Comparison of ENCODE assay signal across 1 cellular context in genomic region chr4:75514131-75514948, GRCh38.
TF ChIP-seq lines count a peak whose summit lies in the region.

Gene RCHY1 (minus strand): TSS chr4:75514403. CDS start chr4:75514286, 117 bp downstream.
Gene THAP6 (plus strand): TSS chr4:75514473. CDS start chr4:75515453, 980 bp downstream.

TF ChIP-seq in SK-N-SH, 30 proteins besides CTCF, POLR2A, EP300 and RAD21 (continued from another document):
- no peak for TF ChIP-seq PBX3 (IDR thresholded peaks at IDR 0.05)
- TF ChIP-seq FOSL2 (IDR thresholded peaks at IDR 0.05; ENCODE audit: borderline replicate concordance, low read depth) = no peak
- TF ChIP-seq TCF12 (IDR thresholded peaks at IDR 0.05) = peak; percentile 36; the same call in 1 of the 2 replicates
- TF ChIP-seq CHD2 (IDR thresholded peaks at IDR 0.05; ENCODE audit: low read length, partially characterized antibody) = peak; percentile 65
- peak; percentile 98 for TF ChIP-seq USF1 (IDR thresholded peaks at IDR 0.05; ENCODE audit: borderline replicate concordance, low read depth)
- no peak for TF ChIP-seq RXRA (IDR thresholded peaks at IDR 0.05; ENCODE audit: borderline replicate concordance, low read depth)
- TF ChIP-seq REST (IDR thresholded peaks at IDR 0.05; ENCODE audit: low read depth, low read length) = no peak
- TF ChIP-seq GATA2 (CRISPR knock-in tag; IDR thresholded peaks at IDR 0.05) = no peak; the same call in 1 of the 2 replicates
- TF ChIP-seq ZBTB33 (IDR thresholded peaks at IDR 0.05; ENCODE audit: borderline replicate concordance, low read depth) = no peak
- no peak for TF ChIP-seq SMC3 (IDR thresholded peaks at IDR 0.05; ENCODE audit: low read depth, low read length)
